13 cellular contexts compared by ENCODE assay signal in genomic region chr18:3067213-3068118, GRCh38. TPM values are rescaled to one million over a fixed set of nuclear protein-coding genes. Genes with fewer than 3 reads are reported as not detected.
A peak's percentile ranks its signal among the peaks of the same experiment; 100 is the strongest.
DNase-seq lines count a peak whose midpoint lies in the region; ATAC-seq and TF ChIP-seq lines count a peak whose summit lies in the region.
"Had no signal": no experiment of that assay in that cellular context is flagged by ENCODE, and none has a peak within 500 bp of the region (broad histone marks: within the 10 kb centered on the region; RNA-seq: fewer than 3 reads in every experiment).

No MANE protein-coding gene starts in this region.

- H3K36me3 Mint-ChIP-seq in activated naive CD4-positive, alpha-beta T cell treated with anti-CD3 and anti-CD28 coated beads for 36 hours (ENCODE audit: low read depth): no peaks in the 10 kb centered on the region
- no peaks in the 10 kb centered on the region for H3K36me3 Mint-ChIP-seq in T-helper 2 cell treated with Interferon-gamma antibody and Interleukin-4, amounts not matched to agents 5 μg/mL and 100 μg/mL, for 36 hours (ENCODE audit: low read depth)
- peaks cover 6% of the 10 kb centered on the region for H3K36me3 Mint-ChIP-seq in stimulated activated effector memory CD8-positive, alpha-beta T cell treated with anti-CD3 and anti-CD28 coated beads, Interleukin-12 subunit alpha, Interleukin-12 subunit beta, amount 100 ng/mL, for 72 hours

- H3K4me3 Mint-ChIP-seq in activated naive CD4-positive, alpha-beta T cell treated with anti-CD3 and anti-CD28 coated beads for 36 hours: peak overlapping the region; percentile 47
- peak overlapping the region; percentile 75 for H3K4me3 Mint-ChIP-seq in T-helper 2 cell treated with Interferon-gamma antibody and Interleukin-4, amounts not matched to agents 5 μg/mL and 100 μg/mL, for 36 hours
- H3K4me3 Mint-ChIP-seq in stimulated activated effector memory CD8-positive, alpha-beta T cell treated with anti-CD3 and anti-CD28 coated beads, Interleukin-12 subunit alpha, Interleukin-12 subunit beta, amount 100 ng/mL, for 72 hours: peak overlapping the region; percentile 41

- intact Hi-C loops in activated naive CD4-positive, alpha-beta T cell treated with anti-CD3 and anti-CD28 coated beads for 36 hours (cut with micrococcal nuclease): no loop called here
- intact Hi-C loops in esophagus muscularis mucosa (cut with DNase I): loop anchor here (10.0 kb wide), 1 partner anchor 177 kb away; the partner anchor contains the start of gene MYL12A

- TF ChIP-seq CTCF in esophagus muscularis mucosa (IDR thresholded peaks at IDR 0.05): no peak

- H3K27ac ChIP-seq in esophagus muscularis mucosa (replicated peaks in 1 of 4): no peak overlapping the region
- H3K27ac ChIP-seq: adrenal gland had no signal

- CTCF ChIA-PET in activated naive CD4-positive, alpha-beta T cell treated with anti-CD3 and anti-CD28 coated beads for 36 hours (lab: Charles Lee): interaction anchor here (0.7 to 1.1 kb wide), 2 partner anchors 11 to 84 kb away, joined by 3 read pairs; no protein-coding TSS in a partner anchor

- TF ChIP-seq EP300 in esophagus muscularis mucosa (IDR thresholded peaks at IDR 0.05): no peak

- ATAC-seq in stimulated activated effector memory CD8-positive, alpha-beta T cell treated with anti-CD3 and anti-CD28 coated beads, Interleukin-12 subunit alpha, Interleukin-12 subunit beta, amount 100 ng/mL, for 72 hours: no peak
- ATAC-seq in GM19035 (IDR thresholded peaks at IDR 0.05; ENCODE audit: unreplicated experiment): no peak

- no peaks in the 10 kb centered on the region for H3K27me3 ChIP-seq in esophagus muscularis mucosa
- H3K27me3 ChIP-seq: adrenal gland had no signal

- peaks cover 0 to 29% (median 20%) of the 10 kb centered on the region in 4 donors for H3K36me3 ChIP-seq in esophagus muscularis mucosa
- H3K36me3 ChIP-seq: adrenal gland had no signal

- H3K4me1 ChIP-seq in esophagus muscularis mucosa: peaks cover 0 to 10% (median 7%) of the 10 kb centered on the region in 4 donors
- H3K4me1 ChIP-seq: adrenal gland had no signal

- H3K4me1 Mint-ChIP-seq in activated naive CD4-positive, alpha-beta T cell treated with anti-CD3 and anti-CD28 coated beads for 36 hours (ENCODE audit: low read depth): peaks cover 49% of the 10 kb centered on the region
- peaks cover 39% of the 10 kb centered on the region for H3K4me1 Mint-ChIP-seq in T-helper 2 cell treated with Interferon-gamma antibody and Interleukin-4, amounts not matched to agents 5 μg/mL and 100 μg/mL, for 36 hours (ENCODE audit: low read depth)
- peaks cover 27% of the 10 kb centered on the region for H3K4me1 Mint-ChIP-seq in stimulated activated effector memory CD8-positive, alpha-beta T cell treated with anti-CD3 and anti-CD28 coated beads, Interleukin-12 subunit alpha, Interleukin-12 subunit beta, amount 100 ng/mL, for 72 hours

- no peaks in the 10 kb centered on the region for H3K9me3 Mint-ChIP-seq in activated naive CD4-positive, alpha-beta T cell treated with anti-CD3 and anti-CD28 coated beads for 36 hours
- H3K9me3 Mint-ChIP-seq in T-helper 2 cell treated with Interferon-gamma antibody and Interleukin-4, amounts not matched to agents 5 μg/mL and 100 μg/mL, for 36 hours: no peaks in the 10 kb centered on the region
- no peaks in the 10 kb centered on the region for H3K9me3 Mint-ChIP-seq in stimulated activated effector memory CD8-positive, alpha-beta T cell treated with anti-CD3 and anti-CD28 coated beads, Interleukin-12 subunit alpha, Interleukin-12 subunit beta, amount 100 ng/mL, for 72 hours

- no peaks in the 10 kb centered on the region for H3K9me3 ChIP-seq in esophagus muscularis mucosa
- H3K9me3 ChIP-seq: adrenal gland had no signal

- DNase-seq in activated naive CD4-positive, alpha-beta T cell treated with anti-CD3 and anti-CD28 coated beads for 36 hours: no peak
- DNase-seq in activated naive CD4-positive, alpha-beta T cell treated with anti-CD3 and anti-CD28 coated beads, Interleukin-2, amount 50 U/mL, for 16 hours: no peak
- DNase-seq in T-helper 2 cell treated with Interferon-gamma antibody and Interleukin-4, amounts not matched to agents 5 μg/mL and 100 μg/mL, for 36 hours (ENCODE audit: low spot score): no peak
- peak; percentile 90 for DNase-seq in esophagus muscularis mucosa (ENCODE audit: extremely low spot score)
- no peak for DNase-seq in stimulated activated effector memory CD8-positive, alpha-beta T cell treated with anti-CD3 and anti-CD28 coated beads, Interleukin-12 subunit alpha, Interleukin-12 subunit beta, amount 100 ng/mL, for 72 hours (ENCODE audit: low spot score in 2 of 2)
- no peak for DNase-seq in NCI-H1417 (lab: John Stamatoyannopoulos, UW)
- DNase-seq in effector CD4-positive, alpha-beta T cell: no peak
- DNase-seq: DMS79 treated with DMSO at 0.1 percent for 48 hours, Karpas-422, mesenchymal stem cell, NCI-H2029 treated with DMSO at 0.1 percent for 48 hours had no signal

- H3K27me3 Mint-ChIP-seq in activated naive CD4-positive, alpha-beta T cell treated with anti-CD3 and anti-CD28 coated beads for 36 hours (ENCODE audit: low read depth): no peaks in the 10 kb centered on the region
- no peaks in the 10 kb centered on the region for H3K27me3 Mint-ChIP-seq in T-helper 2 cell treated with Interferon-gamma antibody and Interleukin-4, amounts not matched to agents 5 μg/mL and 100 μg/mL, for 36 hours (ENCODE audit: low read depth)

- no peak overlapping the region for H3K27ac Mint-ChIP-seq in activated naive CD4-positive, alpha-beta T cell treated with anti-CD3 and anti-CD28 coated beads for 36 hours
- H3K27ac Mint-ChIP-seq in T-helper 2 cell treated with Interferon-gamma antibody and Interleukin-4, amounts not matched to agents 5 μg/mL and 100 μg/mL, for 36 hours: peak overlapping the region; percentile 78
- H3K27ac Mint-ChIP-seq in stimulated activated effector memory CD8-positive, alpha-beta T cell treated with anti-CD3 and anti-CD28 coated beads, Interleukin-12 subunit alpha, Interleukin-12 subunit beta, amount 100 ng/mL, for 72 hours: peak overlapping the region; percentile 29

- H3K4me3 ChIP-seq in esophagus muscularis mucosa: no peak overlapping the region
- H3K4me3 ChIP-seq: adrenal gland had no signal

- no peak for TF ChIP-seq POLR2A in esophagus muscularis mucosa (IDR thresholded peaks at IDR 0.05; ENCODE audit: low read depth)

- 89% methylated on average over 30 of the region's 30 CpGs for WGBS in esophagus muscularis mucosa

RNA-seq across cellular contexts. Expression of gene LPIN2, which starts 54.5 kb away (rescaled TPM):
- total RNA-seq in activated naive CD4-positive, alpha-beta T cell treated with anti-CD3 and anti-CD28 coated beads for 36 hours: 10 to 100 TPM; 62.4 to 65.7 TPM
- total RNA-seq in esophagus muscularis mucosa: 10 to 100 TPM; 15.4 to 26.9 (median 24.8) TPM
